In the genomic region with DNA sequence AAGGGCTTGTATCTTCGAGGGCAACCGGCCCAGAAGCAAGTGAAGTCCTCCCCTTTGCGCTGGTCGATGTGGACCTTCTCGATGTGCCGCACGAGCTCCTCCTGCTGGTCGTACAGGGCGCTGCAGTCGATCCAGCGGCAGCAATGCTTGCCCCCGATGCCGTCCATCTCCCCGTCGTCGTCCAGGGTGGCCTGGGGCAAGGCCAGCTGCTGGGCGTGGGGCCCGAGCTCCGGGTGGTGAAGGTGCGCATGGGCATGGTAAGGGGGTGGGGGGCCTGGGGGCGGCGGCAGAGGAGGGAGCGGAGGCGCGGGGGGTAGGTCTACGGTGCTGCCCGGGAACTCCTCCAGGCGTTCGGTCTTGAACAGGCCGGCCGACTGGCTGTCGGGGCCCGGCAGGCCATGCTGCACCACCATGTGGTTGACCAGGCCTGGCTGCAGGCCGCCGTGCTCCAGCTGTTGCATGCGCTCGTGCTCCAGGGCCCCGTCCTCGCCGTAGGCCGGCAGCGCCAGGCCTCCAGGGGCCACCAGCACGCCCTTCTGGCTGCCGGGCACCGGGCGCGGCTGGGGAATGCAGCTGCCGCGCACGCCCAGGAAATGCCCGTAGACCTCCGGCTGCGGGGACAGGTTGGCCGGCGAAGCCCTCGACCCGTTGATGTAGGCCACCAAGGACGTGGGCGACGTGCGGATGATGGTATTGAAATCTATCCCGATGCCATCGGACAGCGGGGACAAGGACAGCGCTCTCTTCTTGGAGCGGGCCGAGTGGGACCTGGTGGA, we compare ENCODE assay signal across 8 cellular contexts.
A peak's percentile ranks its signal among the peaks of the same experiment; 100 is the strongest.
DNase-seq lines count a peak whose midpoint lies in the region; ATAC-seq, FAIRE-seq and TF ChIP-seq lines count a peak whose summit lies in the region.

No MANE protein-coding gene starts in this region.

- no peak overlapping the region for H3K27ac ChIP-seq in endothelial cell of umbilical vein (ENCODE audit: insufficient read depth, low read depth, low read length)

- no peak overlapping the region for H3K4me3 ChIP-seq in AG04449 (ENCODE audit: low read depth, low read length)
- no peak overlapping the region for H3K4me3 ChIP-seq in endothelial cell of umbilical vein (replicated peaks in 1 of 3; ENCODE audit: insufficient read depth in 1 of 3, low read depth in 1 of 3, low read length in 3 of 3)

- no peak overlapping the region for H3K4me2 ChIP-seq in endothelial cell of umbilical vein (ENCODE audit: insufficient read depth, low read length)

- no peak for FAIRE-seq in endothelial cell of umbilical vein (lab: Jason Lieb, UNC)

- H3K79me2 ChIP-seq in endothelial cell of umbilical vein (ENCODE audit: control insufficient read depth, insufficient read depth, low read length): no peaks in the 10 kb centered on the region

- H3K9ac ChIP-seq in endothelial cell of umbilical vein (replicated peaks; ENCODE audit: extremely low read depth, insufficient read depth, low read length): no peak overlapping the region

- POLR2A ChIA-PET in AG04449 (lab: Yijun Ruan, JAX): no interaction called here
- POLR2A ChIA-PET in endothelial cell of umbilical vein (lab: Charles Lee): no interaction called here

- no peak for DNase-seq in AG04449 (ENCODE audit: low read depth, low spot score)
- peak; percentile 9 for DNase-seq in activated CD4-positive, CD25-positive, alpha-beta regulatory T cell treated with anti-CD3 and anti-CD28 coated beads, Interleukin-2, amount 50 U/mL, for 16 hours (ENCODE audit: low read depth, low spot score)
- no peak for DNase-seq in endothelial cell of umbilical vein (ENCODE audit: low read depth, low spot score)
- peak; percentile 3 to 45 for DNase-seq in stimulated activated CD4-positive, alpha-beta T cell treated with anti-CD3 and anti-CD28 coated beads, Interleukin-15, amount 100 ng/mL, for 48 hours (ENCODE audit: low read depth in 2 of 2)
- no peak for DNase-seq in cerebellum (ENCODE audit: low spot score)
- no peak for DNase-seq in GF-D8 (lab: John Stamatoyannopoulos, UW)

- H2AFZ ChIP-seq in endothelial cell of umbilical vein (ENCODE audit: low read depth, low read length): no peak overlapping the region

- H3K9me3 ChIP-seq in endothelial cell of umbilical vein (replicated peaks; ENCODE audit: control insufficient read depth, insufficient read depth, low read length): no peaks in the 10 kb centered on the region

- TF ChIP-seq POLR2A in endothelial cell of umbilical vein (IDR thresholded peaks at IDR 0.05; ENCODE audit: low read depth, low read length): no peak

- H3K27me3 ChIP-seq in endothelial cell of umbilical vein (ENCODE audit: control insufficient read depth in 2 of 2, insufficient read depth in 2 of 2, low read length in 2 of 2): no peaks in the 10 kb centered on the region

- CTCF ChIA-PET in AG04449 (lab: Yijun Ruan, JAX) (interaction anchor here (1.3 to 2.1 kb wide), 2 partner anchors 16 to 162 kb away, joined by 3 to 4 read pairs; no protein-coding TSS in a partner anchor), endothelial cell of umbilical vein (lab: Charles Lee) (interaction anchor here (0.5 to 3.3 kb wide), 11 partner anchors 8 to 877 kb away, joined by 3 to 16 read pairs (median 3); no protein-coding TSS in a partner anchor)

- ATAC-seq in GM21381 (IDR thresholded peaks at IDR 0.05; ENCODE audit: unreplicated experiment): peak; percentile 65
- ATAC-seq in HG02571 (IDR thresholded peaks at IDR 0.05; ENCODE audit: unreplicated experiment): no peak

- dilution Hi-C loops in endothelial cell of umbilical vein (cut with MboI; ENCODE audit: extremely low pct_ligation_motif_present, low sequenced_read_pairs): no loop called here

- H3K36me3 ChIP-seq in endothelial cell of umbilical vein (ENCODE audit: control insufficient read depth in 2 of 2, extremely low read depth in 1 of 2, insufficient read depth in 2 of 2, low read length in 2 of 2): no peaks in the 10 kb centered on the region

- no TSS peak for BruUV-seq in endothelial cell of umbilical vein (replicated peaks; lab: Mats Ljungman, UMichigan)

- no peaks in the 10 kb centered on the region for H4K20me1 ChIP-seq in endothelial cell of umbilical vein (replicated peaks; ENCODE audit: control insufficient read depth, extremely low read depth, insufficient read depth, low read length)

- intact Hi-C loops in endothelial cell of umbilical vein (cut with micrococcal nuclease): loop anchor here (1.0 to 2.0 kb wide), 2 partner anchors 386 to 651 kb away; no protein-coding TSS in a partner anchor

- no peaks in the 10 kb centered on the region for H3K4me1 ChIP-seq in endothelial cell of umbilical vein (ENCODE audit: control insufficient read depth, extremely low read depth, insufficient read depth, low read length)

- peak; percentile 37 for TF ChIP-seq CTCF in AG04449 (IDR thresholded peaks at IDR 0.05; ENCODE audit: insufficient read depth, low read length, missing control alignments)
- peak; percentile 54 to 57 for TF ChIP-seq CTCF in endothelial cell of umbilical vein (IDR thresholded peaks at IDR 0.05; ENCODE audit: extremely low read depth in 1 of 2, insufficient read depth in 1 of 2, low read depth in 1 of 2, low read length in 2 of 2)

- no peaks in the 10 kb centered on the region for H3K9me1 ChIP-seq in endothelial cell of umbilical vein (replicated peaks; ENCODE audit: control insufficient read depth, extremely low read depth, insufficient read depth, low read length)

TF ChIP-seq in endothelial cell of umbilical vein, 7 proteins besides CTCF, POLR2A, EP300 and RAD21:
- TF ChIP-seq, protein P1, sequence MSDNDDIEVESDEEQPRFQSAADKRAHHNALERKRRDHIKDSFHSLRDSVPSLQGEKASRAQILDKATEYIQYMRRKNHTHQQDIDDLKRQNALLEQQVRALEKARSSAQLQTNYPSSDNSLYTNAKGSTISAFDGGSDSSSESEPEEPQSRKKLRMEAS (IDR thresholded peaks at IDR 0.05; ENCODE audit: insufficient read depth, insufficient read length): no peak
- TF ChIP-seq GATA2 (IDR thresholded peaks at IDR 0.05; ENCODE audit: insufficient read depth, insufficient read length, low read depth, low read length) (no peak), JUN (IDR thresholded peaks at IDR 0.05; ENCODE audit: borderline replicate concordance, insufficient read depth, insufficient read length, low read depth) (no peak), EZH2 (IDR thresholded peaks at IDR 0.05; ENCODE audit: borderline replicate concordance, low read depth, low read length, severe bottlenecking) (no peak), MYC (IDR thresholded peaks at IDR 0.05; ENCODE audit: low read depth, low read length) (no peak), FOS (IDR thresholded peaks at IDR 0.05; ENCODE audit: borderline replicate concordance, insufficient read depth, low read length) (no peak), POLR2AphosphoS5 (IDR thresholded peaks at IDR 0.05; ENCODE audit: insufficient read depth, low read depth, low read length) (no peak)

Comparison
In these comparisons a context has a peak if more than half of its experiments do, and no peak if none do; other contexts are left out.
1. DNase-seq: peak in activated CD4-positive, CD25-positive, alpha-beta regulatory T cell treated with anti-CD3 and anti-CD28 coated beads, Interleukin-2, amount 50 U/mL, for 16 hours (single experiment) and stimulated activated CD4-positive, alpha-beta T cell treated with anti-CD3 and anti-CD28 coated beads, Interleukin-15, amount 100 ng/mL, for 48 hours (2 of 2); none in AG04449 (single experiment), endothelial cell of umbilical vein (single experiment), cerebellum (single experiment) and GF-D8 (single experiment).